ENCODE assay signal across 21 cellular contexts in genomic region chr2:127790694-127791529, GRCh38. TPM values are rescaled to one million over a fixed set of nuclear protein-coding genes. Genes with fewer than 3 reads are reported as not detected.
DNase-seq lines count a peak whose midpoint lies in the region; ATAC-seq and TF ChIP-seq lines count a peak whose summit lies in the region.
"Had no signal": no experiment of that assay in that cellular context is flagged by ENCODE, and none has a peak within 500 bp of the region (broad histone marks: within the 10 kb centered on the region; RNA-seq: fewer than 3 reads in every experiment).

No MANE protein-coding gene starts in this region.

- H3K9me3 ChIP-seq in CD4-positive, alpha-beta memory T cell (ENCODE audit: control insufficient read depth in 1 of 2, low read length in 2 of 2), result no peaks in the 10 kb centered on the region
- H3K9me3 ChIP-seq: body of pancreas, Peyer's patch, stomach had no signal

- no peaks in the 10 kb centered on the region for H3K27me3 ChIP-seq in CD4-positive, alpha-beta memory T cell (ENCODE audit: insufficient read depth, low read length)
- H3K27me3 ChIP-seq: BLaER1, body of pancreas, Peyer's patch, stomach had no signal

- CTCF ChIA-PET in CD4-positive, alpha-beta memory T cell (lab: Charles Lee; ENCODE audit: partially characterized antibody), result no interaction called here
- CTCF ChIA-PET in HEK293T (lab: Yijun Ruan, JAX), result no interaction called here

- H3K27ac Mint-ChIP-seq in stimulated activated naive CD8-positive, alpha-beta T cell treated with anti-CD3 and anti-CD28 coated beads, Interleukin-15, amount 100 ng/mL, for 72 hours, result peak overlapping the region in 1 of 2 donors; percentile 82
- peak overlapping the region in 3 of 7 donors; percentile 7 to 36 (median 31) for H3K27ac Mint-ChIP-seq in CD4-positive, alpha-beta memory T cell
- H3K27ac Mint-ChIP-seq: activated naive CD4-positive, alpha-beta T cell treated with anti-CD3 and anti-CD28 coated beads for 36 hours had no signal

- H3K9me3 Mint-ChIP-seq in stimulated activated naive CD8-positive, alpha-beta T cell treated with anti-CD3 and anti-CD28 coated beads, Interleukin-15, amount 100 ng/mL, for 72 hours, result peaks cover 0 to 5% of the 10 kb centered on the region in 2 donors
- H3K9me3 Mint-ChIP-seq in CD4-positive, alpha-beta memory T cell, result no peaks in the 10 kb centered on the region

- ATAC-seq in stimulated activated naive CD8-positive, alpha-beta T cell treated with anti-CD3 and anti-CD28 coated beads, Interleukin-15, amount 100 ng/mL, for 72 hours, result peak; percentile 84
- ATAC-seq: body of pancreas had no signal

- no peaks in the 10 kb centered on the region for H3K36me3 ChIP-seq in CD4-positive, alpha-beta memory T cell (ENCODE audit: insufficient read depth, low read length)
- H3K36me3 ChIP-seq: Peyer's patch had no signal

- DNase-seq in NCI-H1436 (lab: John Stamatoyannopoulos, UW), result peak; percentile 11
- no peak for DNase-seq in NCI-H1436 treated with DMSO at 0.1 percent for 48 hours (lab: John Stamatoyannopoulos, UW)
- peak in 2 of 3 donors; percentile 8 for DNase-seq in stimulated activated CD4-positive, alpha-beta T cell treated with anti-CD3 and anti-CD28 coated beads, Interleukin-12 subunit alpha, Interleukin-12 subunit beta, amount 100 ng/mL, for 48 hours (ENCODE audit: low read depth in 2 of 3, low spot score in 1 of 3)
- DNase-seq in stimulated activated CD4-positive, alpha-beta T cell treated with anti-CD3 and anti-CD28 coated beads, Interleukin-4, amount 100 ng/mL, for 24 hours, result no peak
- peak; percentile 9 for DNase-seq in astrocyte of the hippocampus (ENCODE audit: low read depth, low spot score)
- DNase-seq in stimulated activated naive CD8-positive, alpha-beta T cell treated with anti-CD3 and anti-CD28 coated beads, Interleukin-15, amount 100 ng/mL, for 72 hours, result peak in 1 of 2 donors; percentile 24
- no peak for DNase-seq in CD4-positive, alpha-beta memory T cell
- DNase-seq in HEK293T (ENCODE audit: extremely low spot score), result no peak
- DNase-seq: activated CD4-positive, CD25-positive, alpha-beta regulatory T cell treated with anti-CD3 and anti-CD28 coated beads, Interleukin-2, amount 50 U/mL, for 72 hours; activated naive CD4-positive, alpha-beta T cell treated with anti-CD3 and anti-CD28 coated beads for 36 hours; body of pancreas; head of caudate nucleus; KBM-7; NCI-H1105 treated with DMSO at 0.1 percent for 48 hours; NCI-H2171; NCI-H774; Peyer's patch; stomach; T-helper 9 cell had no signal

- H3K27me3 Mint-ChIP-seq in stimulated activated naive CD8-positive, alpha-beta T cell treated with anti-CD3 and anti-CD28 coated beads, Interleukin-15, amount 100 ng/mL, for 72 hours, result no peaks in the 10 kb centered on the region
- no peaks in the 10 kb centered on the region for H3K27me3 Mint-ChIP-seq in CD4-positive, alpha-beta memory T cell

- intact Hi-C loops in CD4-positive, alpha-beta memory T cell (cut with micrococcal nuclease), result no loop called here

- no peak overlapping the region for H3K27ac ChIP-seq in CD4-positive, alpha-beta memory T cell (ENCODE audit: low read depth, low read length)
- H3K27ac ChIP-seq: 22Rv1, BLaER1, body of pancreas, Peyer's patch, stomach had no signal

- POLR2A ChIA-PET in CD4-positive, alpha-beta memory T cell (lab: Charles Lee; ENCODE audit: partially characterized antibody), result no interaction called here
- POLR2A ChIA-PET in HEK293T (lab: Yijun Ruan, JAX), result no interaction called here

- H3K4me1 ChIP-seq in CD4-positive, alpha-beta memory T cell (ENCODE audit: insufficient read depth, low read length), result peaks cover 28% of the 10 kb centered on the region
- H3K4me1 ChIP-seq: BLaER1 had no signal

- H3K4me3 Mint-ChIP-seq in stimulated activated naive CD8-positive, alpha-beta T cell treated with anti-CD3 and anti-CD28 coated beads, Interleukin-15, amount 100 ng/mL, for 72 hours, result no peak overlapping the region
- peak overlapping the region in 1 of 8 donors; percentile 21 for H3K4me3 Mint-ChIP-seq in CD4-positive, alpha-beta memory T cell
- H3K4me3 Mint-ChIP-seq: activated naive CD4-positive, alpha-beta T cell treated with anti-CD3 and anti-CD28 coated beads for 36 hours had no signal

- peaks cover 34% of the 10 kb centered on the region for H3K4me1 Mint-ChIP-seq in stimulated activated naive CD8-positive, alpha-beta T cell treated with anti-CD3 and anti-CD28 coated beads, Interleukin-15, amount 100 ng/mL, for 72 hours
- H3K4me1 Mint-ChIP-seq in CD4-positive, alpha-beta memory T cell, result peaks cover 16 to 39% (median 30%) of the 10 kb centered on the region in 4 donors

- H3K4me3 ChIP-seq in CD4-positive, alpha-beta memory T cell (ENCODE audit: low read length in 2 of 2), result no peak overlapping the region
- H3K4me3 ChIP-seq: BLaER1, body of pancreas, Peyer's patch, stomach had no signal

- peaks cover 10 to 15% of the 10 kb centered on the region in 2 donors for H3K36me3 Mint-ChIP-seq in CD4-positive, alpha-beta memory T cell

TF ChIP-seq in HEK293T, 16 proteins besides CTCF, POLR2A, EP300 and RAD21:
- TF ChIP-seq FOXK2 (IDR thresholded peaks at IDR 0.05), result no peak
- TF ChIP-seq SP1 (IDR thresholded peaks at IDR 0.05), result no peak
- no peak for TF ChIP-seq BHLHE40 (IDR thresholded peaks at IDR 0.05; ENCODE audit: borderline replicate concordance)
- TF ChIP-seq NFRKB (IDR thresholded peaks at IDR 0.05), result no peak
- TF ChIP-seq HDGF (IDR thresholded peaks at IDR 0.05; ENCODE audit: borderline replicate concordance), result no peak
- no peak for TF ChIP-seq ZNF384 (IDR thresholded peaks at IDR 0.05)
- no peak for TF ChIP-seq SUZ12 (IDR thresholded peaks at IDR 0.05)
- TF ChIP-seq L3MBTL2 (conservative IDR thresholded peaks at IDR 0.05), result no peak
- TF ChIP-seq ARNT (IDR thresholded peaks at IDR 0.05), result no peak
- TF ChIP-seq, protein P1, sequence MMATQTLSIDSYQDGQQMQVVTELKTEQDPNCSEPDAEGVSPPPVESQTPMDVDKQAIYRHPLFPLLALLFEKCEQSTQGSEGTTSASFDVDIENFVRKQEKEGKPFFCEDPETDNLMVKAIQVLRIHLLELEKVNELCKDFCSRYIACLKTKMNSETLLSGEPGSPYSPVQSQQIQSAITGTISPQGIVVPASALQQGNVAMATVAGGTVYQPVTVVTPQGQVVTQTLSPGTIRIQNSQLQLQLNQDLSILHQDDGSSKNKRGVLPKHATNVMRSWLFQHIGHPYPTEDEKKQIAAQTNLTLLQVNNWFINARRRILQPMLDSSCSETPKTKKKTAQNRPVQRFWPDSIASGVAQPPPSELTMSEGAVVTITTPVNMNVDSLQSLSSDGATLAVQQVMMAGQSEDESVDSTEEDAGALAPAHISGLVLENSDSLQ (IDR thresholded peaks at IDR 0.05), result no peak
- no peak for TF ChIP-seq LEF1 (IDR thresholded peaks at IDR 0.05; ENCODE audit: borderline replicate concordance)
- TF ChIP-seq TARDBP (IDR thresholded peaks at IDR 0.05), result no peak
- no peak for TF ChIP-seq FOXM1 (IDR thresholded peaks at IDR 0.05; ENCODE audit: borderline replicate concordance)
- no peak for TF ChIP-seq CTBP1 (IDR thresholded peaks at IDR 0.05; ENCODE audit: borderline replicate concordance)
- no peak for TF ChIP-seq ELF4 (IDR thresholded peaks at IDR 0.05)
- TF ChIP-seq FOXA1 (IDR thresholded peaks at IDR 0.05), result no peak

RNA-seq across cellular contexts. Expression of gene WDR33, which starts 20.1 kb away (rescaled TPM):
- 10 to 100 TPM; 84.9 to 86.2 TPM for total RNA-seq in CD4-positive, alpha-beta memory T cell
- polyA plus RNA-seq in CD4-positive, alpha-beta memory T cell, result 10 to 100 TPM; 19.4 to 55.9 TPM

Comparison
In these comparisons a context has a peak if more than half of its experiments do, and no peak if none do; other contexts are left out.
1. DNase-seq: peak in NCI-H1436 (single experiment), stimulated activated CD4-positive, alpha-beta T cell treated with anti-CD3 and anti-CD28 coated beads, Interleukin-12 subunit alpha, Interleukin-12 subunit beta, amount 100 ng/mL, for 48 hours (2 of 3) and astrocyte of the hippocampus (single experiment); none in NCI-H1436 treated with DMSO at 0.1 percent for 48 hours (single experiment), stimulated activated CD4-positive, alpha-beta T cell treated with anti-CD3 and anti-CD28 coated beads, Interleukin-4, amount 100 ng/mL, for 24 hours (single experiment), CD4-positive, alpha-beta memory T cell (0 of 5) and HEK293T (single experiment).